ENCODE assay signal across 26 cellular contexts in the genomic region with DNA sequence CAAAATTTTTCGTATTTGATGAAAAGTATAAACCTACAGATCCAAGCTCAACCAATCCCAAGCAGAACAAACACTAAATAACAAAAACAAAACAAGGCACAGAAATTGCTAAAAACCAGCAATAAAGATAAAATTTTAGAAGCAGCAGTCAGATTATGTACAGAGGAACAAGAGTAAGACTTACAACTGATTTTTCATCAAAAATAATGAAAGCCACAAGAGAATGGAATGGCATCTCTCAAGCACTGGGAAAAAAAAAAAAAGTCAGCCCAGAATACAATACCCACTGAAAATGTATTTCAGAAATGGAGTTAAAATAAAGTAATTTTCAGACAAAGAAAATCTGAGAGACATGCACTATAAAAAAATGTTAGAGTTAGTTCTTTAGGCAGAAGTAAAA.
"Had no signal": no experiment of that assay in that cellular context is flagged by ENCODE, and none has a peak within 500 bp of the region (broad histone marks: within the 10 kb centered on the region; RNA-seq: fewer than 3 reads in every experiment).

No MANE protein-coding gene starts in this region.

- H3K4me3 ChIP-seq: colonic mucosa, esophagus muscularis mucosa, gastroesophageal sphincter, heart left ventricle, hepatocyte, left lung, neural progenitor cell, right atrium auricular region, sigmoid colon, stomach, testis, tibial nerve, upper lobe of left lung had no signal

- H3K9me3 ChIP-seq: colonic mucosa, testis had no signal

- H3K4me1 ChIP-seq: colonic mucosa, esophagus muscularis mucosa, foreskin keratinocyte, gastroesophageal sphincter, heart left ventricle, left lung, neural progenitor cell, parathyroid adenoma, right atrium auricular region, sigmoid colon, stomach, testis, tibial nerve, upper lobe of left lung had no signal

- H3K36me3 ChIP-seq: colonic mucosa, esophagus muscularis mucosa, gastroesophageal sphincter, heart left ventricle, left lung, neural progenitor cell, right atrium auricular region, sigmoid colon, stomach, tibial nerve, upper lobe of left lung had no signal

- H3K27ac ChIP-seq: colonic mucosa, esophagus muscularis mucosa, foreskin keratinocyte, gastroesophageal sphincter, heart left ventricle, hepatocyte, left lung, neural progenitor cell, parathyroid adenoma, right atrium auricular region, sigmoid colon, stomach, testis, tibial nerve, upper lobe of left lung had no signal

- ATAC-seq: foreskin keratinocyte; gastroesophageal sphincter; heart left ventricle; left lung; naive thymus-derived CD4-positive, alpha-beta T cell; stimulated activated effector memory CD8-positive, alpha-beta T cell treated with anti-CD3 and anti-CD28 coated beads, Interleukin-12 subunit alpha, Interleukin-12 subunit beta, amount 100 ng/mL, for 72 hours had no signal

- DNase-seq: colonic mucosa; dermis blood vessel endothelial cell; effector memory CD4-positive, alpha-beta T cell; foreskin keratinocyte; heart left ventricle; kidney; left lung; mammary epithelial cell; mesendoderm; midbrain; naive thymus-derived CD4-positive, alpha-beta T cell; sigmoid colon; stimulated activated CD4-positive, alpha-beta T cell treated with anti-CD3 and anti-CD28 coated beads, Interleukin-2, amount 100 ng/mL, for 24 hours; stimulated activated CD4-positive, alpha-beta T cell treated with anti-CD3 and anti-CD28 coated beads, Interleukin-4, amount 100 ng/mL, for 24 hours; stimulated activated naive CD4-positive, alpha-beta T cell treated with Interleukin-2 at 50 U/mL for 16 hours; stomach; testis; upper lobe of left lung had no signal
